Comparison of ENCODE assay signal across 3 cellular contexts in the genomic region with DNA sequence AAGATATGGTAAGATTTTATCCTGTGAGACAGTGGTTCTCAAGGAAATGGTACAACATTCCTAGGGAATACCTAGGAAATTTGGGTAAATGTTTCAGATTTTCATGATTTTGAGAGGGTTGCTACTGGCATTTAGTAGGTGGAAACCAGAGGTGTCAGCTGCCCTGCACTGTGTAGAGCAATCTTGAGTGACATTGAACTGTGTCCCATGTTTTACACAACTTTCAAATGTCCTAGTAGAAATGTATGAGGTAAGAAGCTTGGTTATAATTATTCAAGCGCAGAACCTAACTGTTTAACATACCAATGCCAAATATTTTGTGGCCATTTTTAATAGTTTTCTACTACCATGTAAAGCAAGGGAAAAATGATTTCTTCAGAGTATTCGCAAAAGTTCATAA.
"Had no signal": no experiment of that assay in that cellular context is flagged by ENCODE, and none has a peak within 500 bp of the region (broad histone marks: within the 10 kb centered on the region; RNA-seq: fewer than 3 reads in every experiment).

No MANE protein-coding gene starts in this region.

- DNase-seq: GDM1, GF-D8 had no signal

- H3K4me3 ChIP-seq: GM12878 had no signal

- ATAC-seq: GM12878 had no signal
